Comparison of ENCODE assay signal across 21 cellular contexts in genomic region chr19:48498922-48499321, GRCh38. TPM values are rescaled to one million over a fixed set of nuclear protein-coding genes. Genes with fewer than 3 reads are reported as not detected.
DNase-seq lines count a peak whose midpoint lies in the region; ATAC-seq, FAIRE-seq and TF ChIP-seq lines count a peak whose summit lies in the region.
"Had no signal": no experiment of that assay in that cellular context is flagged by ENCODE, and none has a peak within 500 bp of the region (broad histone marks: within the 10 kb centered on the region; RNA-seq: fewer than 3 reads in every experiment).

No MANE protein-coding gene starts in this region.

- H3K79me2 ChIP-seq in HepG2 (ENCODE audit: insufficient read depth, low read length), result no peaks in the 10 kb centered on the region
- no peaks in the 10 kb centered on the region for H3K79me2 ChIP-seq in GM23248 (ENCODE audit: insufficient read depth)

- H3K4me1 ChIP-seq in HepG2 (ENCODE audit: insufficient read depth, low read length), result peaks cover 43% of the 10 kb centered on the region
- no peaks in the 10 kb centered on the region for H3K4me1 ChIP-seq in right lobe of liver
- peaks cover 7% of the 10 kb centered on the region; the same call in 1 of the 2 replicates for H3K4me1 ChIP-seq in GM23248 (ENCODE audit: insufficient read depth)
- H3K4me1 ChIP-seq: SJSA1 had no signal

- no peak for TF ChIP-seq EP300 in HepG2 (IDR thresholded peaks at IDR 0.05; ENCODE audit: low read depth in 2 of 2, low read length in 2 of 2)
- no peak for TF ChIP-seq EP300 in HepG2 (CRISPR knock-in tag; IDR thresholded peaks at IDR 0.05; ENCODE audit: borderline replicate concordance)

- TF ChIP-seq RAD21 in HepG2 (CRISPR knock-in tag; IDR thresholded peaks at IDR 0.05), result no peak

- ATAC-seq in HepG2 (peak; percentile 10; the same call in 1 of the 3 replicates), right lobe of liver (no peak)
- ATAC-seq: PC-3 had no signal

- in situ Hi-C loops in HepG2 (cut with HindIII; ENCODE audit: extremely low pct_ligation_motif_present, low pct_unique_long_range_greater_than_20kb) (no loop called here), GM23248 (cut with MboI) (no loop called here)

- H2AFZ ChIP-seq in HepG2 (ENCODE audit: low read length) (no peak overlapping the region), GM23248 (no peak overlapping the region)

- H4K20me1 ChIP-seq in HepG2 (ENCODE audit: insufficient read depth, low read length), result no peaks in the 10 kb centered on the region
- no peaks in the 10 kb centered on the region for H4K20me1 ChIP-seq in GM23248 (ENCODE audit: insufficient read depth)

- H3K27ac ChIP-seq in HepG2 (ENCODE audit: extremely low read length, insufficient read depth, low read length), result no peak overlapping the region
- H3K27ac ChIP-seq in right lobe of liver, result no peak overlapping the region
- H3K27ac ChIP-seq in coronary artery, result no peak overlapping the region
- no peak overlapping the region for H3K27ac ChIP-seq in GM23248
- H3K27ac ChIP-seq: BLaER1, RWPE1, SJSA1 had no signal

- intact Hi-C loops in HepG2 (cut with micrococcal nuclease; ENCODE audit: unreplicated experiment), result no loop called here
- intact Hi-C loops in right lobe of liver (cut with DNase I), result loop anchor here (10.0 kb wide), 2 partner anchors 76 to 96 kb away; no protein-coding TSS in a partner anchor

- BruUV-seq in HepG2 (replicated peaks; lab: Mats Ljungman, UMichigan), result no TSS peak

- no peaks in the 10 kb centered on the region for H3K9me3 ChIP-seq in HepG2 (ENCODE audit: low read length)
- no peaks in the 10 kb centered on the region for H3K9me3 ChIP-seq in right lobe of liver
- no peaks in the 10 kb centered on the region for H3K9me3 ChIP-seq in GM23248 (ENCODE audit: low read depth)
- H3K9me3 ChIP-seq: BLaER1, HAP-1, SJSA1 had no signal

- WGBS in HepG2 (ENCODE audit: low lambda C conversion rate), result 36% methylated on average over 8 of the region's 25 CpGs
- no CpG with 5 or more reads among the region's 25 CpGs for WGBS in right lobe of liver (ENCODE audit: insufficient coverage, low coverage, low lambda C conversion rate, missing lambda C conversion rate)
- 5% methylated on average over 7 to 17 of the region's 25 CpGs for WGBS in GM23248 (ENCODE audit: low coverage in 1 of 2, low lambda C conversion rate in 2 of 2, missing lambda C conversion rate in 2 of 2), 2 experiments

- TF ChIP-seq CTCF in HepG2 (CRISPR knock-in tag; IDR thresholded peaks at IDR 0.05) (peak; percentile 28; the same call in 1 of the 2 replicates), right lobe of liver (IDR thresholded peaks at IDR 0.05) (no peak), coronary artery (IDR thresholded peaks at IDR 0.05) (no peak)

- peaks cover 13% of the 10 kb centered on the region for H3F3A ChIP-seq in GM23248 (ENCODE audit: insufficient read depth)

- H3K36me3 ChIP-seq in HepG2 (replicated peaks in 1 of 2; ENCODE audit: control insufficient read depth in 1 of 2, insufficient read depth in 2 of 2, low read length in 2 of 2) (no peaks in the 10 kb centered on the region; a peak in 1 of 5 replicates), right lobe of liver (no peaks in the 10 kb centered on the region), H7 (replicated peaks; ENCODE audit: control insufficient read depth, insufficient read depth, low read length) (no peaks in the 10 kb centered on the region), GM23248 (ENCODE audit: low read depth) (no peaks in the 10 kb centered on the region)
- H3K36me3 ChIP-seq: BLaER1, HAP-1, SJSA1 had no signal

- DNase-seq in HepG2 (ENCODE audit: low spot score) (no peak), right lobe of liver (no peak), H7 (peak; percentile 45), coronary artery (ENCODE audit: low spot score) (no peak), amniotic stem cell (lab: John Stamatoyannopoulos, UW) (no peak), GM23248 (no peak)
- no peak for DNase-seq in activated naive CD4-positive, alpha-beta T cell treated with Interleukin-2 at 50 U/mL for 16 hours
- DNase-seq: CD8-positive, alpha-beta memory T cell; EL; IMR-90; Karpas-422; MM.1S; NCI-H1092 treated with DMSO at 0.1 percent for 48 hours; NCI-H2081 treated with DMSO at 0.1 percent for 48 hours; NCI-H345; NCI-H526 treated with DMSO at 0.1 percent for 48 hours; PC-3 had no signal

- H3K4me2 ChIP-seq in HepG2 (ENCODE audit: low read depth, low read length) (no peak overlapping the region), GM23248 (ENCODE audit: unreplicated experiment) (no peak overlapping the region)

- no peak for FAIRE-seq in HepG2 (lab: Jason Lieb, UNC)

- H3K9ac ChIP-seq in HepG2 (ENCODE audit: insufficient read depth, low read depth, low read length), result no peak overlapping the region
- H3K9ac ChIP-seq in GM23248, result no peak overlapping the region
- H3K9ac ChIP-seq: BLaER1 had no signal

- CTCF ChIA-PET in HepG2 (lab: Yijun Ruan, JAX; ENCODE audit: low intra/inter-chr PET ratio, low total read pairs), result no interaction called here

- H3K9me2 ChIP-seq in GM23248 (ENCODE audit: insufficient read depth), result no peaks in the 10 kb centered on the region

- H3K27me3 ChIP-seq in HepG2 (ENCODE audit: control insufficient read depth in 1 of 2, insufficient read depth in 2 of 2, low read length in 2 of 2) (peaks cover 0 to 9% of the 10 kb centered on the region in 2 experiments; a peak in 1 of 5 replicates), right lobe of liver (no peaks in the 10 kb centered on the region), H7 (ENCODE audit: control insufficient read depth, insufficient read depth, low read length) (peaks cover 20% of the 10 kb centered on the region), GM23248 (replicated peaks; ENCODE audit: insufficient read depth) (peaks cover 26% of the 10 kb centered on the region)

- POLR2A ChIA-PET in HepG2 (lab: Yijun Ruan, JAX), result no interaction called here

- no peak overlapping the region; a peak in 1 of 6 replicates for H3K4me3 ChIP-seq in HepG2 (replicated peaks in 1 of 3; ENCODE audit: insufficient read depth in 1 of 3, low read depth in 2 of 3, low read length in 3 of 3)
- no peak overlapping the region for H3K4me3 ChIP-seq in right lobe of liver
- no peak overlapping the region for H3K4me3 ChIP-seq in H7 (ENCODE audit: insufficient read depth, low read depth, low read length)
- H3K4me3 ChIP-seq in coronary artery, result peak overlapping the region; percentile 14
- no peak overlapping the region for H3K4me3 ChIP-seq in GM23248
- H3K4me3 ChIP-seq: HAP-1, SJSA1 had no signal

- TF ChIP-seq POLR2A in HepG2 (IDR thresholded peaks at IDR 0.05; ENCODE audit: insufficient read depth in 1 of 2, low read depth in 2 of 2, low read length in 2 of 2) (no peak), right lobe of liver (IDR thresholded peaks at IDR 0.05) (no peak)

RNA-seq across cellular contexts. Expression of gene LMTK3, which starts 12.7 kb away (rescaled TPM):
- 0.22 and 0.29 TPM in 2 replicates for total RNA-seq in HepG2 (2016; rRNA removed; fragmentation: Illumina TruSeq; extraction: Trizol)
- 0.10 and 0.18 TPM in 2 replicates for total RNA-seq in HepG2 (2016; cell fraction: cytosol; rRNA removed; fragmentation: Illumina TruSeq; extraction: Trizol; ENCODE audit: low read depth)
- 0.27 and 0.45 TPM in 2 replicates for total RNA-seq in HepG2 (2016; cell fraction: insoluble cytoplasmic fraction; rRNA removed; fragmentation: Illumina TruSeq; extraction: Trizol)
- total RNA-seq in HepG2 (2016; cell fraction: membrane; rRNA removed; fragmentation: Illumina TruSeq; extraction: Trizol), result 0.09 and 0.21 TPM in 2 replicates
- total RNA-seq in HepG2 (2016; cell fraction: nucleus; rRNA removed; fragmentation: Illumina TruSeq; extraction: Trizol), result 0.38 and 0.47 TPM in 2 replicates
- polyA plus RNA-seq in HepG2 (2011; rRNA removed), result 0.18 and 0.30 TPM in 2 replicates
- 0.10 and 0.19 TPM in 2 replicates for polyA plus RNA-seq in HepG2 (2011; cell fraction: cytosol; rRNA removed)
- 1.7 and 2.2 TPM in 2 replicates for polyA plus RNA-seq in HepG2 (2011; cell fraction: nucleus; rRNA removed)
- polyA plus RNA-seq in HepG2 (2012), result 1.6 and 2.0 TPM in 2 replicates
- polyA plus RNA-seq in HepG2 (2016; cell fraction: cytosol; fragmentation: Illumina TruSeq; extraction: Trizol; ENCODE audit: low read depth), result 0.05 and 0.07 TPM in 2 replicates
- polyA plus RNA-seq in HepG2 (2016; cell fraction: insoluble cytoplasmic fraction; fragmentation: Illumina TruSeq; extraction: Trizol; ENCODE audit: low read depth), result 0.45 and 0.47 TPM in 2 replicates
- polyA plus RNA-seq in HepG2 (2016; cell fraction: membrane; fragmentation: Illumina TruSeq; extraction: Trizol; ENCODE audit: low read depth), result 0.09 and 0.14 TPM in 2 replicates
- 1.5 and 1.6 TPM in 2 replicates for polyA plus RNA-seq in HepG2 (2016; cell fraction: nucleus; fragmentation: Illumina TruSeq; extraction: Trizol; ENCODE audit: insufficient read depth, low read depth)
- 0.16 and 0.23 TPM in 2 replicates for polyA minus RNA-seq in HepG2 (2011; rRNA and poly(A)+ RNA removed; ENCODE audit: low replicate concordance)
- polyA minus RNA-seq in HepG2 (2011; cell fraction: cytosol; rRNA and poly(A)+ RNA removed), result 0.18 and 0.69 TPM in 2 replicates
- polyA minus RNA-seq in HepG2 (2011; cell fraction: nucleus; rRNA and poly(A)+ RNA removed), result 0.25 and 0.39 TPM in 2 replicates
- under 1 TPM in 5 of 6 experiments, not detected in 1; 0.09 to 0.31 (median 0.12) TPM for total RNA-seq in right lobe of liver
- total RNA-seq in H7 (2014; rRNA removed; shearing (Covaris generic)), result 3.0 and 3.6 TPM in 2 replicates
- 0.22 TPM in 1 of 2 replicates, not detected in the other for total RNA-seq in GM23248 (2014; rRNA removed; shearing (Covaris generic))
- polyA plus RNA-seq in GM23248 (2016; fragmentation: Nextera tagmentation; extraction: Ambion mirVana), result not detected in 2 replicates
- total RNA-seq: SJSA1 had no signal
- polyA plus RNA-seq: CD8-positive, alpha-beta memory T cell had no signal

RNA-seq across cellular contexts. Expression of gene CYTH2, which starts 29.8 kb away (rescaled TPM):
- total RNA-seq in HepG2 (2016; rRNA removed; fragmentation: Illumina TruSeq; extraction: Trizol) (9.6 and 16.5 TPM in 2 replicates), right lobe of liver (10 to 100 TPM in 5 of 6 experiments, 1 to 10 TPM in 1; 7.7 to 22.7 (median 13.5) TPM)
- 2.8 and 3.0 TPM in 2 replicates for total RNA-seq in HepG2 (2016; cell fraction: cytosol; rRNA removed; fragmentation: Illumina TruSeq; extraction: Trizol; ENCODE audit: low read depth)
- 8.4 and 15.9 TPM in 2 replicates for total RNA-seq in HepG2 (2016; cell fraction: insoluble cytoplasmic fraction; rRNA removed; fragmentation: Illumina TruSeq; extraction: Trizol)
- 4.9 and 7.0 TPM in 2 replicates for total RNA-seq in HepG2 (2016; cell fraction: membrane; rRNA removed; fragmentation: Illumina TruSeq; extraction: Trizol)
- 16.4 and 17.2 TPM in 2 replicates for total RNA-seq in HepG2 (2016; cell fraction: nucleus; rRNA removed; fragmentation: Illumina TruSeq; extraction: Trizol)
- polyA plus RNA-seq in HepG2 (2011; rRNA removed) (39.3 and 48.3 TPM in 2 replicates), GM23248 (2016; fragmentation: Nextera tagmentation; extraction: Ambion mirVana) (40.9 and 41.6 TPM in 2 replicates)
- 18.2 and 20.7 TPM in 2 replicates for polyA plus RNA-seq in HepG2 (2011; cell fraction: cytosol; rRNA removed)
- polyA plus RNA-seq in HepG2 (2011; cell fraction: nucleus; rRNA removed), result 185 and 188 TPM in 2 replicates
- polyA plus RNA-seq in HepG2 (2012), result 26.4 and 29.2 TPM in 2 replicates
- polyA plus RNA-seq in HepG2 (2016; cell fraction: cytosol; fragmentation: Illumina TruSeq; extraction: Trizol; ENCODE audit: low read depth), result 3.2 and 3.5 TPM in 2 replicates
- polyA plus RNA-seq in HepG2 (2016; cell fraction: insoluble cytoplasmic fraction; fragmentation: Illumina TruSeq; extraction: Trizol; ENCODE audit: low read depth), result 14.6 and 14.8 TPM in 2 replicates
- 6.2 and 6.8 TPM in 2 replicates for polyA plus RNA-seq in HepG2 (2016; cell fraction: membrane; fragmentation: Illumina TruSeq; extraction: Trizol; ENCODE audit: low read depth)
- polyA plus RNA-seq in HepG2 (2016; cell fraction: nucleus; fragmentation: Illumina TruSeq; extraction: Trizol; ENCODE audit: insufficient read depth, low read depth), result 61.4 and 71.7 TPM in 2 replicates
- 37.0 and 50.0 TPM in 2 replicates for polyA minus RNA-seq in HepG2 (2011; rRNA and poly(A)+ RNA removed; ENCODE audit: low replicate concordance)
- 7.5 and 8.4 TPM in 2 replicates for polyA minus RNA-seq in HepG2 (2011; cell fraction: cytosol; rRNA and poly(A)+ RNA removed)
- 37.6 and 43.0 TPM in 2 replicates for polyA minus RNA-seq in HepG2 (2011; cell fraction: nucleus; rRNA and poly(A)+ RNA removed)
- 42.9 and 51.3 TPM in 2 replicates for total RNA-seq in H7 (2014; rRNA removed; shearing (Covaris generic))
- total RNA-seq in GM23248 (2014; rRNA removed; shearing (Covaris generic)), result 80.7 and 86.0 TPM in 2 replicates

RNA-seq across cellular contexts. Expression of gene KCNJ14, which starts 43.5 kb away (rescaled TPM):
- total RNA-seq in HepG2 (2016; rRNA removed; fragmentation: Illumina TruSeq; extraction: Trizol) (0.17 and 0.20 TPM in 2 replicates), right lobe of liver (under 1 TPM; 0.22 to 0.44 (median 0.31) TPM)
- total RNA-seq in HepG2 (2016; cell fraction: cytosol; rRNA removed; fragmentation: Illumina TruSeq; extraction: Trizol; ENCODE audit: low read depth), result 0.09 TPM in 1 of 2 replicates, not detected in the other
- total RNA-seq in HepG2 (2016; cell fraction: insoluble cytoplasmic fraction; rRNA removed; fragmentation: Illumina TruSeq; extraction: Trizol), result 0.15 and 0.19 TPM in 2 replicates
- total RNA-seq in HepG2 (2016; cell fraction: membrane; rRNA removed; fragmentation: Illumina TruSeq; extraction: Trizol), result 0.10 and 0.15 TPM in 2 replicates
- 0.25 and 0.43 TPM in 2 replicates for total RNA-seq in HepG2 (2016; cell fraction: nucleus; rRNA removed; fragmentation: Illumina TruSeq; extraction: Trizol)
- polyA plus RNA-seq in HepG2 (2011; rRNA removed) (0.46 and 0.51 TPM in 2 replicates), GM23248 (2016; fragmentation: Nextera tagmentation; extraction: Ambion mirVana) (0.47 and 0.48 TPM in 2 replicates)
- 0.14 and 0.17 TPM in 2 replicates for polyA plus RNA-seq in HepG2 (2011; cell fraction: cytosol; rRNA removed)
- 3.1 and 3.8 TPM in 2 replicates for polyA plus RNA-seq in HepG2 (2011; cell fraction: nucleus; rRNA removed)
- polyA plus RNA-seq in HepG2 (2012), result 0.72 and 0.89 TPM in 2 replicates
- polyA plus RNA-seq in HepG2 (2016; cell fraction: cytosol; fragmentation: Illumina TruSeq; extraction: Trizol; ENCODE audit: low read depth), result 0.03 TPM in 1 of 2 replicates, not detected in the other
- 0.05 and 0.12 TPM in 2 replicates for polyA plus RNA-seq in HepG2 (2016; cell fraction: insoluble cytoplasmic fraction; fragmentation: Illumina TruSeq; extraction: Trizol; ENCODE audit: low read depth)
- 0.11 TPM in 1 of 2 replicates, not detected in the other for polyA plus RNA-seq in HepG2 (2016; cell fraction: membrane; fragmentation: Illumina TruSeq; extraction: Trizol; ENCODE audit: low read depth)
- polyA plus RNA-seq in HepG2 (2016; cell fraction: nucleus; fragmentation: Illumina TruSeq; extraction: Trizol; ENCODE audit: insufficient read depth, low read depth), result 0.65 and 0.97 TPM in 2 replicates
- polyA minus RNA-seq in HepG2 (2011; rRNA and poly(A)+ RNA removed; ENCODE audit: low replicate concordance), result 3.6 TPM in 2 replicates
- 0.20 and 0.35 TPM in 2 replicates for polyA minus RNA-seq in HepG2 (2011; cell fraction: cytosol; rRNA and poly(A)+ RNA removed)
- polyA minus RNA-seq in HepG2 (2011; cell fraction: nucleus; rRNA and poly(A)+ RNA removed), result 2.0 and 2.4 TPM in 2 replicates
- total RNA-seq in H7 (2014; rRNA removed; shearing (Covaris generic)), result 0.21 and 0.70 TPM in 2 replicates
- 0.97 and 1.1 TPM in 2 replicates for total RNA-seq in GM23248 (2014; rRNA removed; shearing (Covaris generic))

RNA-seq across cellular contexts. Expression of gene SULT2B1, which starts 53.0 kb away (rescaled TPM):
- not detected in 2 replicates for total RNA-seq in HepG2 (2016; rRNA removed; fragmentation: Illumina TruSeq; extraction: Trizol)
- total RNA-seq in HepG2 (2016; cell fraction: cytosol; rRNA removed; fragmentation: Illumina TruSeq; extraction: Trizol; ENCODE audit: low read depth), result not detected in 2 replicates
- not detected in 2 replicates for total RNA-seq in HepG2 (2016; cell fraction: insoluble cytoplasmic fraction; rRNA removed; fragmentation: Illumina TruSeq; extraction: Trizol)
- total RNA-seq in HepG2 (2016; cell fraction: membrane; rRNA removed; fragmentation: Illumina TruSeq; extraction: Trizol), result not detected in 2 replicates
- not detected in 2 replicates for total RNA-seq in HepG2 (2016; cell fraction: nucleus; rRNA removed; fragmentation: Illumina TruSeq; extraction: Trizol)
- 0.07 and 0.13 TPM in 2 replicates for polyA plus RNA-seq in HepG2 (2011; rRNA removed)
- not detected in 2 replicates for polyA plus RNA-seq in HepG2 (2011; cell fraction: cytosol; rRNA removed)
- polyA plus RNA-seq in HepG2 (2011; cell fraction: nucleus; rRNA removed), result not detected in 2 replicates
- polyA plus RNA-seq in HepG2 (2012), result 0.19 TPM in 1 of 2 replicates, not detected in the other
- polyA plus RNA-seq in HepG2 (2016; cell fraction: cytosol; fragmentation: Illumina TruSeq; extraction: Trizol; ENCODE audit: low read depth), result 0.14 TPM in 1 of 2 replicates, not detected in the other
- not detected in 2 replicates for polyA plus RNA-seq in HepG2 (2016; cell fraction: insoluble cytoplasmic fraction; fragmentation: Illumina TruSeq; extraction: Trizol; ENCODE audit: low read depth)
- not detected in 2 replicates for polyA plus RNA-seq in HepG2 (2016; cell fraction: membrane; fragmentation: Illumina TruSeq; extraction: Trizol; ENCODE audit: low read depth)
- polyA plus RNA-seq in HepG2 (2016; cell fraction: nucleus; fragmentation: Illumina TruSeq; extraction: Trizol; ENCODE audit: insufficient read depth, low read depth), result not detected in 2 replicates
- 0.30 and 0.56 TPM in 2 replicates for polyA minus RNA-seq in HepG2 (2011; rRNA and poly(A)+ RNA removed; ENCODE audit: low replicate concordance)
- polyA minus RNA-seq in HepG2 (2011; cell fraction: cytosol; rRNA and poly(A)+ RNA removed), result not detected in 2 replicates
- polyA minus RNA-seq in HepG2 (2011; cell fraction: nucleus; rRNA and poly(A)+ RNA removed), result not detected in 2 replicates
- under 1 TPM in 1 of 6 experiments, not detected in 5; 0.61 TPM for total RNA-seq in right lobe of liver
- 1.8 and 2.8 TPM in 2 replicates for total RNA-seq in H7 (2014; rRNA removed; shearing (Covaris generic))
- total RNA-seq in GM23248 (2014; rRNA removed; shearing (Covaris generic)), result not detected in 2 replicates
- not detected in 2 replicates for polyA plus RNA-seq in GM23248 (2016; fragmentation: Nextera tagmentation; extraction: Ambion mirVana)
- total RNA-seq: CD8-positive, alpha-beta memory T cell; IMR-90 had no signal
- polyA plus RNA-seq: CD8-positive, alpha-beta memory T cell had no signal

RNA-seq across cellular contexts. Expression of gene GRWD1, which starts 53.1 kb away (rescaled TPM):
- total RNA-seq in HepG2 (2016; rRNA removed; fragmentation: Illumina TruSeq; extraction: Trizol), result 46.6 and 52.3 TPM in 2 replicates
- total RNA-seq in HepG2 (2016; cell fraction: cytosol; rRNA removed; fragmentation: Illumina TruSeq; extraction: Trizol; ENCODE audit: low read depth), result 5.2 and 5.4 TPM in 2 replicates
- 41.4 and 47.5 TPM in 2 replicates for total RNA-seq in HepG2 (2016; cell fraction: insoluble cytoplasmic fraction; rRNA removed; fragmentation: Illumina TruSeq; extraction: Trizol)
- 11.1 and 15.5 TPM in 2 replicates for total RNA-seq in HepG2 (2016; cell fraction: membrane; rRNA removed; fragmentation: Illumina TruSeq; extraction: Trizol)
- 19.7 and 21.0 TPM in 2 replicates for total RNA-seq in HepG2 (2016; cell fraction: nucleus; rRNA removed; fragmentation: Illumina TruSeq; extraction: Trizol)
- polyA plus RNA-seq in HepG2 (2011; rRNA removed), result 10.8 and 13.4 TPM in 2 replicates
- polyA plus RNA-seq in HepG2 (2011; cell fraction: cytosol; rRNA removed), result 10.4 and 13.0 TPM in 2 replicates
- 13.4 and 14.2 TPM in 2 replicates for polyA plus RNA-seq in HepG2 (2011; cell fraction: nucleus; rRNA removed)
- polyA plus RNA-seq in HepG2 (2012), result 13.3 and 14.3 TPM in 2 replicates
- 4.1 and 4.4 TPM in 2 replicates for polyA plus RNA-seq in HepG2 (2016; cell fraction: cytosol; fragmentation: Illumina TruSeq; extraction: Trizol; ENCODE audit: low read depth)
- 36.7 and 46.2 TPM in 2 replicates for polyA plus RNA-seq in HepG2 (2016; cell fraction: insoluble cytoplasmic fraction; fragmentation: Illumina TruSeq; extraction: Trizol; ENCODE audit: low read depth)
- 5.9 and 7.9 TPM in 2 replicates for polyA plus RNA-seq in HepG2 (2016; cell fraction: membrane; fragmentation: Illumina TruSeq; extraction: Trizol; ENCODE audit: low read depth)
- 23.1 and 26.5 TPM in 2 replicates for polyA plus RNA-seq in HepG2 (2016; cell fraction: nucleus; fragmentation: Illumina TruSeq; extraction: Trizol; ENCODE audit: insufficient read depth, low read depth)
- 25.6 and 30.2 TPM in 2 replicates for polyA minus RNA-seq in HepG2 (2011; rRNA and poly(A)+ RNA removed; ENCODE audit: low replicate concordance)
- 12.1 and 17.9 TPM in 2 replicates for polyA minus RNA-seq in HepG2 (2011; cell fraction: cytosol; rRNA and poly(A)+ RNA removed)
- polyA minus RNA-seq in HepG2 (2011; cell fraction: nucleus; rRNA and poly(A)+ RNA removed), result 13.7 and 20.3 TPM in 2 replicates
- total RNA-seq in right lobe of liver, result 10 to 100 TPM; 14.7 to 31.0 (median 17.6) TPM
- 80.6 and 97.8 TPM in 2 replicates for total RNA-seq in H7 (2014; rRNA removed; shearing (Covaris generic))
- 36.6 and 38.7 TPM in 2 replicates for total RNA-seq in GM23248 (2014; rRNA removed; shearing (Covaris generic))
- 34.1 and 41.5 TPM in 2 replicates for polyA plus RNA-seq in GM23248 (2016; fragmentation: Nextera tagmentation; extraction: Ambion mirVana)
